In the genomic region with DNA sequence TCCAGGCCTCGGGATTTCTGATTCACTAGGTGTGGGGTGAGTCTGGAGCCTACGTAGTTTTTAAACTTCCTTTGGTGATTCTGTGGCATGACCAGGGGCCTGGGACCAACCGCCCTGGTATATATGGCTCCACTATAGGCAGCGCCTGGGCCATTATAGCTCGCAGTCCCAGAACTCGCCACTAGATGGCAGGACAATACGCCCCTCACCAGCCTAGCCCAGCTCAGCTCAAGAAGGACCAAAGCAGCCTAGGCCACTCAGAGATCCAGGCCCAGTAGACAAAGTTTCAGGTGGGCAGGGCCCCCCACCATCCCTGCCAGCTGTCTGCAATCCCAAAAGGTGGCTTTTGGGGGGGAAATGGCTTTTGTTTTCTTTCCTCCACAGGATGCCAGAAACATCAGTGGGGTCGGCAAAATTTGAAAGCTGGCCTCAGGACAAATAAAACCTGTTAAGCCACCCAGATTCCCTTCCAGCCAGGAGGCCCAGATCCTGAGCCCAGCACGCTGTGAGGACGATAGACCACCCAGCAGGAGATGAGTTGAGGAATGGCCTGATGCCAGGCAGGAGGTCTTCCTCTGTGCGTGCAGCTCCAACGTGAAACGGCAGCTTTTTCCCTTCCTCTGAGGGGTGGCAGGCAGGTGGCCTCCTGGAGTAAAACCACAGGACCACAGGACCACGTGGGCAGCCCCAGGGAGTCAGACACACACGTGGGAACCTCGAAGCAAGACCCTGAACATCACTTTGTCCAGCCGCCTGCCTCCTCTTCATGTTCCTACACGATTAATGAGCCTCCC, we compare ENCODE assay signal across 1 cellular context.
TF ChIP-seq lines count a peak whose summit lies in the region.

No MANE protein-coding gene starts in this region.

TF ChIP-seq in HepG2, 621 proteins besides CTCF, POLR2A, EP300 and RAD21 (continued from another document and continues in another):
- TF ChIP-seq, protein P1, sequence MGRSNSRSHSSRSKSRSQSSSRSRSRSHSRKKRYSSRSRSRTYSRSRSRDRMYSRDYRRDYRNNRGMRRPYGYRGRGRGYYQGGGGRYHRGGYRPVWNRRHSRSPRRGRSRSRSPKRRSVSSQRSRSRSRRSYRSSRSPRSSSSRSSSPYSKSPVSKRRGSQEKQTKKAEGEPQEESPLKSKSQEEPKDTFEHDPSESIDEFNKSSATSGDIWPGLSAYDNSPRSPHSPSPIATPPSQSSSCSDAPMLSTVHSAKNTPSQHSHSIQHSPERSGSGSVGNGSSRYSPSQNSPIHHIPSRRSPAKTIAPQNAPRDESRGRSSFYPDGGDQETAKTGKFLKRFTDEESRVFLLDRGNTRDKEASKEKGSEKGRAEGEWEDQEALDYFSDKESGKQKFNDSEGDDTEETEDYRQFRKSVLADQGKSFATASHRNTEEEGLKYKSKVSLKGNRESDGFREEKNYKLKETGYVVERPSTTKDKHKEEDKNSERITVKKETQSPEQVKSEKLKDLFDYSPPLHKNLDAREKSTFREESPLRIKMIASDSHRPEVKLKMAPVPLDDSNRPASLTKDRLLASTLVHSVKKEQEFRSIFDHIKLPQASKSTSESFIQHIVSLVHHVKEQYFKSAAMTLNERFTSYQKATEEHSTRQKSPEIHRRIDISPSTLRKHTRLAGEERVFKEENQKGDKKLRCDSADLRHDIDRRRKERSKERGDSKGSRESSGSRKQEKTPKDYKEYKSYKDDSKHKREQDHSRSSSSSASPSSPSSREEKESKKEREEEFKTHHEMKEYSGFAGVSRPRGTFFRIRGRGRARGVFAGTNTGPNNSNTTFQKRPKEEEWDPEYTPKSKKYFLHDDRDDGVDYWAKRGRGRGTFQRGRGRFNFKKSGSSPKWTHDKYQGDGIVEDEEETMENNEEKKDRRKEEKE (IDR thresholded peaks at IDR 0.05), result no peak
- no peak for TF ChIP-seq PCBP1 (IDR thresholded peaks at IDR 0.05; ENCODE audit: borderline replicate concordance, low read depth, low read length)
- TF ChIP-seq, protein P2, sequence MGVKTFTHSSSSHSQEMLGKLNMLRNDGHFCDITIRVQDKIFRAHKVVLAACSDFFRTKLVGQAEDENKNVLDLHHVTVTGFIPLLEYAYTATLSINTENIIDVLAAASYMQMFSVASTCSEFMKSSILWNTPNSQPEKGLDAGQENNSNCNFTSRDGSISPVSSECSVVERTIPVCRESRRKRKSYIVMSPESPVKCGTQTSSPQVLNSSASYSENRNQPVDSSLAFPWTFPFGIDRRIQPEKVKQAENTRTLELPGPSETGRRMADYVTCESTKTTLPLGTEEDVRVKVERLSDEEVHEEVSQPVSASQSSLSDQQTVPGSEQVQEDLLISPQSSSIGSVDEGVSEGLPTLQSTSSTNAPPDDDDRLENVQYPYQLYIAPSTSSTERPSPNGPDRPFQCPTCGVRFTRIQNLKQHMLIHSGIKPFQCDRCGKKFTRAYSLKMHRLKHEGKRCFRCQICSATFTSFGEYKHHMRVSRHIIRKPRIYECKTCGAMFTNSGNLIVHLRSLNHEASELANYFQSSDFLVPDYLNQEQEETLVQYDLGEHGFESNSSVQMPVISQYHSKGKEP (CRISPR knock-in tag; IDR thresholded peaks at IDR 0.05), result no peak
- TF ChIP-seq ZNF747 (CRISPR knock-in tag; IDR thresholded peaks at IDR 0.05; ENCODE audit: borderline replicate concordance), result peak; percentile 21; the same call in 1 of the 2 replicates
- TF ChIP-seq ZNF777 (CRISPR knock-in tag; IDR thresholded peaks at IDR 0.05), result no peak
- TF ChIP-seq ZNF101 (CRISPR knock-in tag; IDR thresholded peaks at IDR 0.05; ENCODE audit: borderline replicate concordance, low read depth), result no peak
- TF ChIP-seq, protein P3, sequence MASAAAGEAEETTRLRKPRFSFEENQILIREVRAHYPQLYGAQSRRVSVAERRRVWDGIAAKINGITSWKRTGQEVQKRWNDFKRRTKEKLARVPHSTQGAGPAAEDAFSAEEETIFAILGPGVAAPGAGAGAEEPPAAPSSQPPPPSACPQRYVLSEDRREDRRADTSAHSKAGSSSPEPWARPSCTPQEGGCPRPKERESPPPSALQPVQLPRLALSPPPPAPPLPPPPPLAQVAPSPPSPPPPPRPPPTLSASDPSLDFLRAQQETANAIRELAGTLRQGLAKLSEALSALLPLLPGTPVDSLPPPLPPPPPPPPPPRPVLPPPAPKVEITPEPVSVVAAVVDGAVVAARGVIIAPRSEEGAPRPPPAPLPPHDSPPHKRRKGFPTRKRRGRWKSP (CRISPR knock-in tag; IDR thresholded peaks at IDR 0.05), result 0 out of 2 replicates have a peak, but pooled peaks have one; percentile 39
- peak; percentile 47; the same call in 1 of the 2 replicates for TF ChIP-seq SALL1 (CRISPR knock-in tag; IDR thresholded peaks at IDR 0.05)
- TF ChIP-seq, protein P4, sequence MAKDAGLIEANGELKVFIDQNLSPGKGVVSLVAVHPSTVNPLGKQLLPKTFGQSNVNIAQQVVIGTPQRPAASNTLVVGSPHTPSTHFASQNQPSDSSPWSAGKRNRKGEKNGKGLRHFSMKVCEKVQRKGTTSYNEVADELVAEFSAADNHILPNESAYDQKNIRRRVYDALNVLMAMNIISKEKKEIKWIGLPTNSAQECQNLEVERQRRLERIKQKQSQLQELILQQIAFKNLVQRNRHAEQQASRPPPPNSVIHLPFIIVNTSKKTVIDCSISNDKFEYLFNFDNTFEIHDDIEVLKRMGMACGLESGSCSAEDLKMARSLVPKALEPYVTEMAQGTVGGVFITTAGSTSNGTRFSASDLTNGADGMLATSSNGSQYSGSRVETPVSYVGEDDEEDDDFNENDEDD (CRISPR knock-in tag; IDR thresholded peaks at IDR 0.05; ENCODE audit: borderline replicate concordance), result 0 out of 2 replicates have a peak, but pooled peaks have one; percentile 27
- TF ChIP-seq, protein P5, sequence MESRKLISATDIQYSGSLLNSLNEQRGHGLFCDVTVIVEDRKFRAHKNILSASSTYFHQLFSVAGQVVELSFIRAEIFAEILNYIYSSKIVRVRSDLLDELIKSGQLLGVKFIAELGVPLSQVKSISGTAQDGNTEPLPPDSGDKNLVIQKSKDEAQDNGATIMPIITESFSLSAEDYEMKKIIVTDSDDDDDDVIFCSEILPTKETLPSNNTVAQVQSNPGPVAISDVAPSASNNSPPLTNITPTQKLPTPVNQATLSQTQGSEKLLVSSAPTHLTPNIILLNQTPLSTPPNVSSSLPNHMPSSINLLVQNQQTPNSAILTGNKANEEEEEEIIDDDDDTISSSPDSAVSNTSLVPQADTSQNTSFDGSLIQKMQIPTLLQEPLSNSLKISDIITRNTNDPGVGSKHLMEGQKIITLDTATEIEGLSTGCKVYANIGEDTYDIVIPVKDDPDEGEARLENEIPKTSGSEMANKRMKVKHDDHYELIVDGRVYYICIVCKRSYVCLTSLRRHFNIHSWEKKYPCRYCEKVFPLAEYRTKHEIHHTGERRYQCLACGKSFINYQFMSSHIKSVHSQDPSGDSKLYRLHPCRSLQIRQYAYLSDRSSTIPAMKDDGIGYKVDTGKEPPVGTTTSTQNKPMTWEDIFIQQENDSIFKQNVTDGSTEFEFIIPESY (CRISPR knock-in tag; IDR thresholded peaks at IDR 0.05), result no peak
- TF ChIP-seq CBX1 (IDR thresholded peaks at IDR 0.05; ENCODE audit: low read depth), result no peak
- TF ChIP-seq ZNF30 (CRISPR knock-in tag; IDR thresholded peaks at IDR 0.05), result no peak
- TF ChIP-seq, protein P6, sequence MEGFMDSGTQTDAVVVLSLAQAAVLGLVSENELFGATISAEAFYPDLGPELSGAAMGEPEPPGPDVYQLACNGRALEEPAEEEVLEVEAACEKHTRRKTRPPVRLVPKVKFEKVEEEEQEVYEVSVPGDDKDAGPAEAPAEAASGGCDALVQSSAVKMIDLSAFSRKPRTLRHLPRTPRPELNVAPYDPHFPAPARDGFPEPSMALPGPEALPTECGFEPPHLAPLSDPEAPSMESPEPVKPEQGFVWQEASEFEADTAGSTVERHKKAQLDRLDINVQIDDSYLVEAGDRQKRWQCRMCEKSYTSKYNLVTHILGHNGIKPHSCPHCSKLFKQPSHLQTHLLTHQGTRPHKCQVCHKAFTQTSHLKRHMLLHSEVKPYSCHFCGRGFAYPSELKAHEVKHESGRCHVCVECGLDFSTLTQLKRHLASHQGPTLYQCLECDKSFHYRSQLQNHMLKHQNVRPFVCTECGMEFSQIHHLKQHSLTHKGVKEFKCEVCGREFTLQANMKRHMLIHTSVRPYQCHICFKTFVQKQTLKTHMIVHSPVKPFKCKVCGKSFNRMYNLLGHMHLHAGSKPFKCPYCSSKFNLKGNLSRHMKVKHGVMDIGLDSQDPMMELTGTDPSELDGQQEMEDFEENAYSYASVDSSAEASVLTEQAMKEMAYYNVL (CRISPR knock-in tag; IDR thresholded peaks at IDR 0.05; ENCODE audit: borderline replicate concordance), result no peak
- no peak for TF ChIP-seq ZNF883 (CRISPR knock-in tag; IDR thresholded peaks at IDR 0.05; ENCODE audit: not compliant biosample characterization)
- TF ChIP-seq RCOR2 (CRISPR knock-in tag; IDR thresholded peaks at IDR 0.05), result no peak
- TF ChIP-seq ONECUT2 (CRISPR knock-in tag; IDR thresholded peaks at IDR 0.05), result no peak
- TF ChIP-seq ZBTB7A (CRISPR knock-in tag; IDR thresholded peaks at IDR 0.05), result no peak
- 0 out of 2 replicates have a peak, but pooled peaks have one; percentile 50 for TF ChIP-seq SAP130 (CRISPR knock-in tag; IDR thresholded peaks at IDR 0.05; ENCODE audit: low read depth)
- TF ChIP-seq MZF1 (CRISPR knock-in tag; IDR thresholded peaks at IDR 0.05; ENCODE audit: borderline replicate concordance), result no peak
- TF ChIP-seq, protein P7, sequence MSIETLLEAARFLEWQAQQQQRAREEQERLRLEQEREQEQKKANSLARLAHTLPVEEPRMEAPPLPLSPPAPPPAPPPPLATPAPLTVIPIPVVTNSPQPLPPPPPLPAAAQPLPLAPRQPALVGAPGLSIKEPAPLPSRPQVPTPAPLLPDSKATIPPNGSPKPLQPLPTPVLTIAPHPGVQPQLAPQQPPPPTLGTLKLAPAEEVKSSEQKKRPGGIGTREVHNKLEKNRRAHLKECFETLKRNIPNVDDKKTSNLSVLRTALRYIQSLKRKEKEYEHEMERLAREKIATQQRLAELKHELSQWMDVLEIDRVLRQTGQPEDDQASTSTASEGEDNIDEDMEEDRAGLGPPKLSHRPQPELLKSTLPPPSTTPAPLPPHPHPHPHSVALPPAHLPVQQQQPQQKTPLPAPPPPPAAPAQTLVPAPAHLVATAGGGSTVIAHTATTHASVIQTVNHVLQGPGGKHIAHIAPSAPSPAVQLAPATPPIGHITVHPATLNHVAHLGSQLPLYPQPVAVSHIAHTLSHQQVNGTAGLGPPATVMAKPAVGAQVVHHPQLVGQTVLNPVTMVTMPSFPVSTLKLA (IDR thresholded peaks at IDR 0.05), result peak; percentile 90
- no peak for TF ChIP-seq ZSCAN20 (CRISPR knock-in tag; IDR thresholded peaks at IDR 0.05; ENCODE audit: borderline replicate concordance)
- no peak for TF ChIP-seq DPF2 (CRISPR knock-in tag; IDR thresholded peaks at IDR 0.05; ENCODE audit: borderline replicate concordance, low read depth)
- no peak for TF ChIP-seq CHD2 (IDR thresholded peaks at IDR 0.05; ENCODE audit: low read depth, low read length)
- TF ChIP-seq ZKSCAN5 (CRISPR knock-in tag; IDR thresholded peaks at IDR 0.05), result no peak
- TF ChIP-seq ETV5 (CRISPR knock-in tag; IDR thresholded peaks at IDR 0.05; ENCODE audit: borderline replicate concordance), result 0 out of 2 replicates have a peak, but pooled peaks have one; percentile 11
- no peak for TF ChIP-seq RELA (CRISPR knock-in tag; IDR thresholded peaks at IDR 0.05)
- no peak for TF ChIP-seq ZNF552 (CRISPR knock-in tag; IDR thresholded peaks at IDR 0.05; ENCODE audit: borderline replicate concordance)
- no peak for TF ChIP-seq KLF9 (CRISPR knock-in tag; IDR thresholded peaks at IDR 0.05; ENCODE audit: low read depth)
- TF ChIP-seq, protein P8, sequence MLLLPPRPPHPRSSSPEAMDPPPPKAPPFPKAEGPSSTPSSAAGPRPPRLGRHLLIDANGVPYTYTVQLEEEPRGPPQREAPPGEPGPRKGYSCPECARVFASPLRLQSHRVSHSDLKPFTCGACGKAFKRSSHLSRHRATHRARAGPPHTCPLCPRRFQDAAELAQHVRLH (CRISPR knock-in tag; IDR thresholded peaks at IDR 0.05; ENCODE audit: borderline replicate concordance, low read depth), result peak; percentile 61; the same call in 1 of the 2 replicates
- no peak for TF ChIP-seq NR2F1 (CRISPR knock-in tag; IDR thresholded peaks at IDR 0.05)
- TF ChIP-seq ZNF619 (CRISPR knock-in tag; IDR thresholded peaks at IDR 0.05), result no peak
- no peak for TF ChIP-seq RORA (CRISPR knock-in tag; IDR thresholded peaks at IDR 0.05)
- 0 out of 2 replicates have a peak, but pooled peaks have one; percentile 6 for TF ChIP-seq PHF21A (CRISPR knock-in tag; IDR thresholded peaks at IDR 0.05)
- TF ChIP-seq ZSCAN21 (CRISPR knock-in tag; IDR thresholded peaks at IDR 0.05; ENCODE audit: borderline replicate concordance), result no peak
- no peak for TF ChIP-seq NCOA2 (CRISPR knock-in tag; IDR thresholded peaks at IDR 0.05)
- TF ChIP-seq SALL2 (CRISPR knock-in tag; IDR thresholded peaks at IDR 0.05), result peak; percentile 67; the same call in 1 of the 2 replicates
- TF ChIP-seq FOSL1 (CRISPR knock-in tag; IDR thresholded peaks at IDR 0.05; ENCODE audit: borderline replicate concordance), result no peak
- TF ChIP-seq SRSF4 (IDR thresholded peaks at IDR 0.05; ENCODE audit: low read depth, low read length, poor library complexity, severe bottlenecking), result no peak
- TF ChIP-seq, protein P9, sequence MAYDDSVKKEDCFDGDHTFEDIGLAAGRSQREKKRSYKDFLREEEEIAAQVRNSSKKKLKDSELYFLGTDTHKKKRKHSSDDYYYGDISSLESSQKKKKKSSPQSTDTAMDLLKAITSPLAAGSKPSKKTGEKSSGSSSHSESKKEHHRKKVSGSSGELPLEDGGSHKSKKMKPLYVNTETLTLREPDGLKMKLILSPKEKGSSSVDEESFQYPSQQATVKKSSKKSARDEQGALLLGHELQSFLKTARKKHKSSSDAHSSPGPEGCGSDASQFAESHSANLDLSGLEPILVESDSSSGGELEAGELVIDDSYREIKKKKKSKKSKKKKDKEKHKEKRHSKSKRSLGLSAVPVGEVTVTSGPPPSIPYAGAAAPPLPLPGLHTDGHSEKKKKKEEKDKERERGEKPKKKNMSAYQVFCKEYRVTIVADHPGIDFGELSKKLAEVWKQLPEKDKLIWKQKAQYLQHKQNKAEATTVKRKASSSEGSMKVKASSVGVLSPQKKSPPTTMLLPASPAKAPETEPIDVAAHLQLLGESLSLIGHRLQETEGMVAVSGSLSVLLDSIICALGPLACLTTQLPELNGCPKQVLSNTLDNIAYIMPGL (CRISPR knock-in tag; IDR thresholded peaks at IDR 0.05; ENCODE audit: borderline replicate concordance in 1 of 2, low read depth in 1 of 2), result 0 out of 4 replicates have a peak, but pooled peaks have one; percentile 46 to 57
- no peak for TF ChIP-seq NBN (conservative IDR thresholded peaks at IDR 0.05)
- TF ChIP-seq CCAR2 (optimal IDR thresholded peaks at IDR 0.05; ENCODE audit: low read depth, low read length), result no peak
- peak; percentile 92 for TF ChIP-seq XRCC5 (optimal IDR thresholded peaks at IDR 0.05; ENCODE audit: low read length)
- TF ChIP-seq HOXA3 (CRISPR knock-in tag; IDR thresholded peaks at IDR 0.05), result peak; percentile 26; the same call in 1 of the 2 replicates
- TF ChIP-seq TCF7L2 (IDR thresholded peaks at IDR 0.05; ENCODE audit: low read depth, low read length), result no peak
- no peak for TF ChIP-seq ZNF282 (IDR thresholded peaks at IDR 0.05; ENCODE audit: partially characterized antibody)
- TF ChIP-seq, protein P10, sequence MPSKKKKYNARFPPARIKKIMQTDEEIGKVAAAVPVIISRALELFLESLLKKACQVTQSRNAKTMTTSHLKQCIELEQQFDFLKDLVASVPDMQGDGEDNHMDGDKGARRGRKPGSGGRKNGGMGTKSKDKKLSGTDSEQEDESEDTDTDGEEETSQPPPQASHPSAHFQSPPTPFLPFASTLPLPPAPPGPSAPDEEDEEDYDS (CRISPR knock-in tag; IDR thresholded peaks at IDR 0.05), result peak; percentile 28; the same call in 1 of the 2 replicates
- TF ChIP-seq ZNF713 (CRISPR knock-in tag; IDR thresholded peaks at IDR 0.05), result no peak
- TF ChIP-seq SETDB1 (CRISPR knock-in tag; IDR thresholded peaks at IDR 0.05; ENCODE audit: borderline replicate concordance), result no peak
- 0 out of 2 replicates have a peak, but pooled peaks have one; percentile 14 for TF ChIP-seq YEATS2 (CRISPR knock-in tag; IDR thresholded peaks at IDR 0.05; ENCODE audit: borderline replicate concordance)
- no peak for TF ChIP-seq HMG20B (CRISPR knock-in tag; conservative IDR thresholded peaks at IDR 0.05)
